Comparison of ENCODE assay signal across 25 cellular contexts in genomic region chr18:10924290-10924689, GRCh38.
"Had no signal": no experiment of that assay in that cellular context is flagged by ENCODE, and none has a peak within 500 bp of the region (broad histone marks: within the 10 kb centered on the region; RNA-seq: fewer than 3 reads in every experiment).

No MANE protein-coding gene starts in this region.

- H3K4me3 Mint-ChIP-seq: mesothelial cell of epicardium; naive B cell; natural killer cell; stimulated activated effector memory CD8-positive, alpha-beta T cell treated with anti-CD3 and anti-CD28 coated beads, Interleukin-12 subunit alpha, Interleukin-12 subunit beta, amount 100 ng/mL, for 72 hours; stimulated activated naive CD8-positive, alpha-beta T cell treated with anti-CD3 and anti-CD28 coated beads, Interleukin-15, Interleukin-2, amounts not matched to agents 100 ng/mL and 50 ng/mL, for 24 hours had no signal

- H3K4me3 ChIP-seq: hepatocyte, left ventricle myocardium inferior, lung, pancreas, prostate gland, sigmoid colon, spleen, suprapubic skin, thoracic aorta, tibial artery, upper lobe of right lung had no signal

- H3K36me3 ChIP-seq: left ventricle myocardium inferior, pancreas, prostate gland, sigmoid colon, spleen, suprapubic skin, thoracic aorta, tibial artery, upper lobe of right lung had no signal

- H3K4me1 Mint-ChIP-seq: naive B cell; natural killer cell; stimulated activated effector memory CD8-positive, alpha-beta T cell treated with anti-CD3 and anti-CD28 coated beads, Interleukin-12 subunit alpha, Interleukin-12 subunit beta, amount 100 ng/mL, for 72 hours had no signal

- ATAC-seq: natural killer cell; pancreas; right cardiac atrium; stimulated activated effector memory CD8-positive, alpha-beta T cell treated with anti-CD3 and anti-CD28 coated beads, Interleukin-12 subunit alpha, Interleukin-12 subunit beta, amount 100 ng/mL, for 72 hours; upper lobe of right lung had no signal

- H3K36me3 Mint-ChIP-seq: naive B cell; natural killer cell; stimulated activated effector memory CD8-positive, alpha-beta T cell treated with anti-CD3 and anti-CD28 coated beads, Interleukin-12 subunit alpha, Interleukin-12 subunit beta, amount 100 ng/mL, for 72 hours had no signal

- H3K27ac Mint-ChIP-seq: mesothelial cell of epicardium; naive B cell; natural killer cell; stimulated activated effector memory CD8-positive, alpha-beta T cell treated with anti-CD3 and anti-CD28 coated beads, Interleukin-12 subunit alpha, Interleukin-12 subunit beta, amount 100 ng/mL, for 72 hours; stimulated activated naive CD8-positive, alpha-beta T cell treated with anti-CD3 and anti-CD28 coated beads, Interleukin-15, Interleukin-2, amounts not matched to agents 100 ng/mL and 50 ng/mL, for 24 hours had no signal

- H3K27ac ChIP-seq: hepatocyte, left ventricle myocardium inferior, pancreas, prostate gland, sigmoid colon, spleen, suprapubic skin, thoracic aorta, tibial artery, upper lobe of right lung had no signal

- H2AFZ ChIP-seq: hepatocyte had no signal

- H3K9me3 Mint-ChIP-seq: mesothelial cell of epicardium; stimulated activated effector memory CD8-positive, alpha-beta T cell treated with anti-CD3 and anti-CD28 coated beads, Interleukin-12 subunit alpha, Interleukin-12 subunit beta, amount 100 ng/mL, for 72 hours; stimulated activated naive CD8-positive, alpha-beta T cell treated with anti-CD3 and anti-CD28 coated beads, Interleukin-15, Interleukin-2, amounts not matched to agents 100 ng/mL and 50 ng/mL, for 24 hours had no signal

- H3K27me3 ChIP-seq: hepatocyte, pancreas, sigmoid colon, spleen, tibial artery, upper lobe of right lung had no signal

- DNase-seq: islet precursor cell; left ventricle myocardium inferior; mesendoderm; naive B cell; natural killer cell; pancreas; posterior cingulate gyrus; retina; right cardiac atrium; sigmoid colon; small intestine; spleen; stimulated activated CD4-positive, alpha-beta T cell treated with anti-CD3 and anti-CD28 coated beads, Interleukin-4, amount 100 ng/mL, for 24 hours; stimulated activated naive CD4-positive, alpha-beta T cell; tibial artery; trophoblast cell; upper lobe of right lung had no signal

- H3K4me1 ChIP-seq: left ventricle myocardium inferior, prostate gland had no signal

- H3K4me2 ChIP-seq: hepatocyte had no signal

- H3K9me3 ChIP-seq: left ventricle myocardium inferior, pancreas, prostate gland, sigmoid colon, spleen, suprapubic skin, thoracic aorta, tibial artery, upper lobe of right lung had no signal

- H3K79me2 ChIP-seq: hepatocyte had no signal
